8 cellular contexts compared by ENCODE assay signal in genomic region chr7:23532490-23533001, GRCh38. TPM values are rescaled to one million over a fixed set of nuclear protein-coding genes. Genes with fewer than 3 reads are reported as not detected.
DNase-seq lines count a peak whose midpoint lies in the region; ATAC-seq, FAIRE-seq and TF ChIP-seq lines count a peak whose summit lies in the region.
"Not testable (repeated sequence)": the region's sequence is repeated elsewhere in the genome, so short reads cannot be mapped to it uniquely, and the experiment has no call there.

No MANE protein-coding gene starts in this region.

- H2AK5ac ChIP-seq in neuronal stem cell (ENCODE audit: low read depth, low read length): not testable (repeated sequence)

- not testable (repeated sequence) for H3K36me3 ChIP-seq in HUES6 (ENCODE audit: control insufficient read depth, insufficient read depth, low read length); endodermal cell (ENCODE audit: control insufficient read depth, insufficient read depth, low read length); HepG2 (replicated peaks in 1 of 2; ENCODE audit: control insufficient read depth in 1 of 2, insufficient read depth in 2 of 2, low read length in 2 of 2); stomach
- H3K36me3 ChIP-seq in neuronal stem cell (replicated peaks in 1 of 2; ENCODE audit: control insufficient read depth in 2 of 2, insufficient read depth in 2 of 2, low read length in 2 of 2): peaks cover 0 to 25% of the 10 kb centered on the region in 2 donors

- H3K36me3 Mint-ChIP-seq in T-helper 1 cell treated with Interleukin-12 subunit alpha and Interleukin-12 subunit beta and Interleukin-4 antibody, amounts not matched to agents 30 μg/mL and 1 μg/mL, for 36 hours (ENCODE audit: low read depth): peaks cover 19% of the 10 kb centered on the region
- H3K36me3 Mint-ChIP-seq in activated naive CD8-positive, alpha-beta T cell treated with anti-CD3 and anti-CD28 coated beads, Interleukin-2, amount 10 ng/mL, durations not matched to agents 7 days and 5 days: not testable (repeated sequence)
- H3K36me3 Mint-ChIP-seq in endodermal cell (ENCODE audit: low read depth): peaks cover 18% of the 10 kb centered on the region

- H3K79me2 ChIP-seq in HepG2 (ENCODE audit: insufficient read depth, low read length): peaks cover 43% of the 10 kb centered on the region

- DNase-seq in activated naive CD8-positive, alpha-beta T cell treated with anti-CD3 and anti-CD28 coated beads, Interleukin-2, amount 10 ng/mL, durations not matched to agents 7 days and 5 days; endodermal cell; HepG2 (ENCODE audit: low spot score); neuronal stem cell (ENCODE audit: low spot score); stomach: not testable (repeated sequence)

- H3K14ac ChIP-seq in neuronal stem cell (ENCODE audit: low read length): not testable (repeated sequence)

- H3K9me3 Mint-ChIP-seq in T-helper 1 cell treated with Interleukin-12 subunit alpha and Interleukin-12 subunit beta and Interleukin-4 antibody, amounts not matched to agents 30 μg/mL and 1 μg/mL, for 36 hours; activated naive CD8-positive, alpha-beta T cell treated with anti-CD3 and anti-CD28 coated beads, Interleukin-2, amount 10 ng/mL, durations not matched to agents 7 days and 5 days; endodermal cell: not testable (repeated sequence)

- H2BK5ac ChIP-seq in neuronal stem cell (ENCODE audit: low read length): not testable (repeated sequence)

- H3K27me3 ChIP-seq in HUES6 (ENCODE audit: control insufficient read depth, insufficient read depth, low read length); endodermal cell (ENCODE audit: control insufficient read depth, insufficient read depth, low read length, poor library complexity, severe bottlenecking); HepG2 (ENCODE audit: control insufficient read depth in 1 of 2, insufficient read depth in 2 of 2, low read length in 2 of 2); neuronal stem cell (ENCODE audit: control insufficient read depth in 3 of 3, insufficient read depth in 3 of 3, low read depth in 1 of 3, low read length in 3 of 3); stomach: not testable (repeated sequence)

- H3K9ac ChIP-seq in HUES6 (ENCODE audit: low read length) (peak overlapping the region; percentile 100), HepG2 (ENCODE audit: insufficient read depth, low read depth, low read length) (peak overlapping the region; percentile 100)
- H3K9ac ChIP-seq in endodermal cell (ENCODE audit: extremely low read depth, low read length, poor library complexity, severe bottlenecking); neuronal stem cell (ENCODE audit: low read depth, low read length, poor library complexity): not testable (repeated sequence)

- H4K8ac ChIP-seq in neuronal stem cell (ENCODE audit: low read depth, low read length): not testable (repeated sequence)

- not testable (repeated sequence) for H2BK12ac ChIP-seq in neuronal stem cell (ENCODE audit: low read length)

- H3K4me3 Mint-ChIP-seq in T-helper 1 cell treated with Interleukin-12 subunit alpha and Interleukin-12 subunit beta and Interleukin-4 antibody, amounts not matched to agents 30 μg/mL and 1 μg/mL, for 36 hours: peak overlapping the region; percentile 56
- peak overlapping the region; percentile 95 for H3K4me3 Mint-ChIP-seq in activated naive CD8-positive, alpha-beta T cell treated with anti-CD3 and anti-CD28 coated beads, Interleukin-2, amount 10 ng/mL, durations not matched to agents 7 days and 5 days
- peak overlapping the region; percentile 100 for H3K4me3 Mint-ChIP-seq in endodermal cell

- POLR2A ChIA-PET in activated naive CD8-positive, alpha-beta T cell treated with anti-CD3 and anti-CD28 coated beads, Interleukin-2, amount 10 ng/mL, durations not matched to agents 7 days and 5 days (lab: Charles Lee): interaction anchor here (0.9 to 1.1 kb wide), 2 partner anchors 10 to 361 kb away, joined by 3 read pairs; no protein-coding TSS in a partner anchor
- POLR2A ChIA-PET in HepG2 (lab: Yijun Ruan, JAX): interaction anchor here (1.2 to 1.4 kb wide), 4 partner anchors 8 to 260 kb away, joined by 3 to 6 read pairs (median 4); no protein-coding TSS in a partner anchor

- BruUV-seq in HepG2 (replicated peaks; lab: Mats Ljungman, UMichigan): not testable (repeated sequence)

- in situ Hi-C loops in HepG2 (cut with HindIII; ENCODE audit: extremely low pct_ligation_motif_present, low pct_unique_long_range_greater_than_20kb): not testable (repeated sequence)

- WGBS in endodermal cell (ENCODE audit: insufficient coverage in 1 of 2, insufficient read length in 1 of 2), 2 experiments: 96% methylated on average over 20 of the region's 20 CpGs
- 69% methylated on average over 20 of the region's 20 CpGs for WGBS in HepG2 (ENCODE audit: low lambda C conversion rate)
- WGBS in neuronal stem cell (ENCODE audit: extremely low coverage in 2 of 2, insufficient read length in 2 of 2, insufficient replicate concordance in 1 of 2), 2 donors: no CpG with 5 or more reads among the region's 20 CpGs
- WGBS in stomach, 5 donors: 90 to 95% (median 91%) methylated on average over 20 of the region's 20 CpGs

- H3K27ac ChIP-seq in C4-2B: peak overlapping the region; percentile 93
- not testable (repeated sequence) for H3K27ac ChIP-seq in HUES6 (ENCODE audit: low read depth, low read length); endodermal cell (ENCODE audit: low read depth, low read length); neuronal stem cell (replicated peaks; ENCODE audit: low read length)
- H3K27ac ChIP-seq in HepG2 (ENCODE audit: extremely low read length, insufficient read depth, low read length): peak overlapping the region; percentile 95
- H3K27ac ChIP-seq in stomach: peak overlapping the region; percentile 87 to 98 (median 97)

- H3K4me1 ChIP-seq in HUES6 (ENCODE audit: control insufficient read depth, insufficient read depth, low read length): peaks cover 12% of the 10 kb centered on the region
- H3K4me1 ChIP-seq in endodermal cell (ENCODE audit: control insufficient read depth, insufficient read depth, low read length); neuronal stem cell (ENCODE audit: control insufficient read depth in 2 of 2, insufficient read depth in 1 of 2, low read depth in 1 of 2, low read length in 2 of 2): not testable (repeated sequence)
- H3K4me1 ChIP-seq in HepG2 (ENCODE audit: insufficient read depth, low read length): peaks cover 31% of the 10 kb centered on the region
- H3K4me1 ChIP-seq in stomach: peaks cover 19 to 37% (median 29%) of the 10 kb centered on the region in 4 donors

- H4K91ac ChIP-seq in neuronal stem cell (ENCODE audit: low read depth, low read length, poor library complexity): not testable (repeated sequence)

- H2BK15ac ChIP-seq in neuronal stem cell (ENCODE audit: low read length): peak overlapping the region; percentile 58

- H3K4me2 ChIP-seq in HepG2 (ENCODE audit: low read depth, low read length): peak overlapping the region; percentile 92
- not testable (repeated sequence) for H3K4me2 ChIP-seq in neuronal stem cell (ENCODE audit: insufficient read depth, low read length, poor library complexity, severe bottlenecking)

- peak overlapping the region; percentile 100 for H3K27ac Mint-ChIP-seq in T-helper 1 cell treated with Interleukin-12 subunit alpha and Interleukin-12 subunit beta and Interleukin-4 antibody, amounts not matched to agents 30 μg/mL and 1 μg/mL, for 36 hours
- peak overlapping the region; percentile 99 for H3K27ac Mint-ChIP-seq in activated naive CD8-positive, alpha-beta T cell treated with anti-CD3 and anti-CD28 coated beads, Interleukin-2, amount 10 ng/mL, durations not matched to agents 7 days and 5 days
- H3K27ac Mint-ChIP-seq in endodermal cell: peak overlapping the region; percentile 100

- H3K4me3 ChIP-seq in HUES6 (ENCODE audit: low read depth, low read length) (peak overlapping the region; percentile 96), HepG2 (replicated peaks in 1 of 3; ENCODE audit: insufficient read depth in 1 of 3, low read depth in 2 of 3, low read length in 3 of 3) (peak overlapping the region; percentile 73 to 98 (median 98); a peak in 5 of 6 replicates), neuronal stem cell (ENCODE audit: low read length in 2 of 2) (peak overlapping the region in 1 of 2 donors; percentile 78), stomach (peak overlapping the region; percentile 72 to 93 (median 84))
- H3K4me3 ChIP-seq in endodermal cell (ENCODE audit: low read length): not testable (repeated sequence)

- peaks cover 37% of the 10 kb centered on the region for H4K20me1 ChIP-seq in HepG2 (ENCODE audit: insufficient read depth, low read length)

- not testable (repeated sequence) for H3K23ac ChIP-seq in neuronal stem cell (ENCODE audit: low read depth, low read length, poor library complexity)

- H3K9me3 ChIP-seq in HUES6 (ENCODE audit: control insufficient read depth, insufficient read depth, low read depth, low read length); endodermal cell (ENCODE audit: control insufficient read depth, low read length); HepG2 (ENCODE audit: low read length); stomach: not testable (repeated sequence)
- H3K9me3 ChIP-seq in neuronal stem cell (replicated peaks in 1 of 2; ENCODE audit: control insufficient read depth in 2 of 2, insufficient read depth in 1 of 2, low read depth in 1 of 2, low read length in 2 of 2): peaks cover 0 to 14% of the 10 kb centered on the region in 2 donors

- intact Hi-C loops in HepG2 (cut with micrococcal nuclease; ENCODE audit: unreplicated experiment): loop anchor here (5.0 kb wide), 1 partner anchor 260 kb away; no protein-coding TSS in a partner anchor
- intact Hi-C loops in stomach (cut with DNase I; ENCODE audit: low total_unique reads): not testable (repeated sequence)

- CTCF ChIA-PET in HepG2 (lab: Yijun Ruan, JAX; ENCODE audit: low intra/inter-chr PET ratio, low total read pairs): not testable (repeated sequence)

- H2BK120ac ChIP-seq in neuronal stem cell (ENCODE audit: low read depth, low read length): not testable (repeated sequence)

- not testable (repeated sequence) for TF ChIP-seq CTCF in C4-2B (conservative IDR thresholded peaks at IDR 0.05); endodermal cell (conservative IDR thresholded peaks at IDR 0.05); HepG2 (CRISPR knock-in tag; IDR thresholded peaks at IDR 0.05); stomach (IDR thresholded peaks at IDR 0.05)

- H3K4me1 Mint-ChIP-seq in T-helper 1 cell treated with Interleukin-12 subunit alpha and Interleukin-12 subunit beta and Interleukin-4 antibody, amounts not matched to agents 30 μg/mL and 1 μg/mL, for 36 hours (ENCODE audit: low read depth): peaks cover 27% of the 10 kb centered on the region
- H3K4me1 Mint-ChIP-seq in activated naive CD8-positive, alpha-beta T cell treated with anti-CD3 and anti-CD28 coated beads, Interleukin-2, amount 10 ng/mL, durations not matched to agents 7 days and 5 days: peaks cover 27% of the 10 kb centered on the region
- peaks cover 21% of the 10 kb centered on the region for H3K4me1 Mint-ChIP-seq in endodermal cell

- not testable (repeated sequence) for H2AFZ ChIP-seq in HepG2 (ENCODE audit: low read length)
- peak overlapping the region; percentile 85 for H2AFZ ChIP-seq in neuronal stem cell (ENCODE audit: low read length)

- H3K18ac ChIP-seq in neuronal stem cell (ENCODE audit: low read length): peak overlapping the region; percentile 67

- H3K4ac ChIP-seq in neuronal stem cell (ENCODE audit: low read length): not testable (repeated sequence)

- ATAC-seq in activated naive CD8-positive, alpha-beta T cell treated with anti-CD3 and anti-CD28 coated beads, Interleukin-2, amount 10 ng/mL, durations not matched to agents 7 days and 5 days (ENCODE audit: low read depth); HepG2: not testable (repeated sequence)

- H3K27me3 Mint-ChIP-seq in T-helper 1 cell treated with Interleukin-12 subunit alpha and Interleukin-12 subunit beta and Interleukin-4 antibody, amounts not matched to agents 30 μg/mL and 1 μg/mL, for 36 hours (ENCODE audit: low read depth); activated naive CD8-positive, alpha-beta T cell treated with anti-CD3 and anti-CD28 coated beads, Interleukin-2, amount 10 ng/mL, durations not matched to agents 7 days and 5 days; endodermal cell (ENCODE audit: insufficient read depth): not testable (repeated sequence)

- not testable (repeated sequence) for H3K79me1 ChIP-seq in neuronal stem cell (ENCODE audit: low read depth, low read length)

- TF ChIP-seq RAD21 in HepG2 (CRISPR knock-in tag; IDR thresholded peaks at IDR 0.05): not testable (repeated sequence)

- not testable (repeated sequence) for TF ChIP-seq POLR2A in HepG2 (IDR thresholded peaks at IDR 0.05; ENCODE audit: insufficient read depth in 1 of 2, low read depth in 2 of 2, low read length in 2 of 2); stomach (IDR thresholded peaks at IDR 0.05)

- FAIRE-seq in HepG2 (lab: Jason Lieb, UNC): not testable (repeated sequence)

- not testable (repeated sequence) for TF ChIP-seq EP300 in HepG2 (IDR thresholded peaks at IDR 0.05; ENCODE audit: low read depth in 2 of 2, low read length in 2 of 2); HepG2 (CRISPR knock-in tag; IDR thresholded peaks at IDR 0.05; ENCODE audit: borderline replicate concordance); stomach (IDR thresholded peaks at IDR 0.05)

RNA-seq across cellular contexts. Expression of gene TRA2A, which starts 0.8 kb away (rescaled TPM):
- total RNA-seq in activated naive CD8-positive, alpha-beta T cell treated with anti-CD3 and anti-CD28 coated beads, Interleukin-2, amount 10 ng/mL, durations not matched to agents 7 days and 5 days: 100 to 1,000 TPM; 119 to 130 TPM
- total RNA-seq in endodermal cell (100 to 1,000 TPM; 104 to 114 TPM), HepG2 (2016; rRNA removed; fragmentation: Illumina TruSeq; extraction: Trizol) (39.1 and 52.7 TPM in 2 replicates), stomach (10 to 100 TPM; 24.5 to 87.2 (median 43.4) TPM)
- polyA plus RNA-seq in endodermal cell (2013, experiment 1 of 2): 114 TPM
- 93.4 TPM for polyA plus RNA-seq in endodermal cell (2013, experiment 2 of 2)
- total RNA-seq in HepG2 (2016; cell fraction: cytosol; rRNA removed; fragmentation: Illumina TruSeq; extraction: Trizol; ENCODE audit: low read depth): 9.7 and 11.8 TPM in 2 replicates
- 42.4 and 53.4 TPM in 2 replicates for total RNA-seq in HepG2 (2016; cell fraction: insoluble cytoplasmic fraction; rRNA removed; fragmentation: Illumina TruSeq; extraction: Trizol)
- 18.1 and 19.9 TPM in 2 replicates for total RNA-seq in HepG2 (2016; cell fraction: membrane; rRNA removed; fragmentation: Illumina TruSeq; extraction: Trizol)
- total RNA-seq in HepG2 (2016; cell fraction: nucleus; rRNA removed; fragmentation: Illumina TruSeq; extraction: Trizol): 58.6 and 59.9 TPM in 2 replicates
- polyA plus RNA-seq in HepG2 (2011; rRNA removed) (38.5 and 41.6 TPM in 2 replicates), stomach (10 to 100 TPM; 36.8 to 53.4 (median 36.9) TPM)
- 17.7 and 19.0 TPM in 2 replicates for polyA plus RNA-seq in HepG2 (2011; cell fraction: cytosol; rRNA removed)
- polyA plus RNA-seq in HepG2 (2011; cell fraction: nucleus; rRNA removed): 52.2 and 74.4 TPM in 2 replicates
- polyA plus RNA-seq in HepG2 (2012): 22.3 and 41.5 TPM in 2 replicates
- polyA plus RNA-seq in HepG2 (2016; cell fraction: cytosol; fragmentation: Illumina TruSeq; extraction: Trizol; ENCODE audit: low read depth): 11.2 and 11.6 TPM in 2 replicates
- 117 and 127 TPM in 2 replicates for polyA plus RNA-seq in HepG2 (2016; cell fraction: insoluble cytoplasmic fraction; fragmentation: Illumina TruSeq; extraction: Trizol; ENCODE audit: low read depth)
- polyA plus RNA-seq in HepG2 (2016; cell fraction: membrane; fragmentation: Illumina TruSeq; extraction: Trizol; ENCODE audit: low read depth): 23.2 and 23.3 TPM in 2 replicates
- polyA plus RNA-seq in HepG2 (2016; cell fraction: nucleus; fragmentation: Illumina TruSeq; extraction: Trizol; ENCODE audit: insufficient read depth, low read depth): 182 and 185 TPM in 2 replicates
- 28.3 and 56.1 TPM in 2 replicates for polyA minus RNA-seq in HepG2 (2011; rRNA and poly(A)+ RNA removed; ENCODE audit: low replicate concordance)
- 14.5 and 23.9 TPM in 2 replicates for polyA minus RNA-seq in HepG2 (2011; cell fraction: cytosol; rRNA and poly(A)+ RNA removed)
- 117 and 142 TPM in 2 replicates for polyA minus RNA-seq in HepG2 (2011; cell fraction: nucleus; rRNA and poly(A)+ RNA removed)
- polyA plus RNA-seq in neuronal stem cell (2013, experiment 1 of 2): 93.0 TPM
- polyA plus RNA-seq in neuronal stem cell (2013, experiment 2 of 2): 96.4 TPM
